Comparison of ENCODE assay signal across 23 cellular contexts in the genomic region with DNA sequence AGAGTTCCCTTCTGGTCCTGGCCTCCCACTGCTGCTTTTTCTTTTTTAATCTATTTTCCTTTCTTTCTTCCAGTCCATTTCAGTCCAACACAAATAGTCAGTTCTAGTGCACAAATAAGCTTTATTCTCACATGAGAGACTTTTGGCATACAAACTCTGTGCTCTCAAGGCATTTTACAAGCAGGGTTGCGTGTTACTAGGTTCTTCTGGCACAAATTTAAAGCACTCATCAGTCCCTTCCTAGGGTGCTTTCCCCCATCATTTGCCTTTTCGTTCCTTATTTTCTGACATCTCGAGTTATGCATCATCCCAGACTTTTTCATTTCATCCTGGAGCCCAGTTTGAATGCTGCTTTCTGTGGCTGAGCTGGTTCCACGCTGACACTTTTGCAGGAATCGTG. TPM values are rescaled to one million over a fixed set of nuclear protein-coding genes. Genes with fewer than 3 reads are reported as not detected.
"Had no signal": no experiment of that assay in that cellular context is flagged by ENCODE, and none has a peak within 500 bp of the region (broad histone marks: within the 10 kb centered on the region; RNA-seq: fewer than 3 reads in every experiment).

No MANE protein-coding gene starts in this region.

- H3K4me3 ChIP-seq: coronary artery, left lung, ovary, sigmoid colon, SJCRH30, smooth muscle cell had no signal

- H3K27me3 Mint-ChIP-seq: activated naive CD8-positive, alpha-beta T cell treated with anti-CD3 and anti-CD28 coated beads, Interleukin-2, amount 10 ng/mL, durations not matched to agents 7 days and 5 days; stimulated activated memory B cell treated with anti-CD40 and anti-IgM and Interleukin-4, amounts not matched to agents 10 μg/mL and 1 μg/mL and 100 μg/mL, for 72 hours had no signal

- H3K9me3 Mint-ChIP-seq: activated naive CD4-positive, alpha-beta T cell treated with anti-CD3 and anti-CD28 coated beads for 36 hours; activated naive CD8-positive, alpha-beta T cell treated with anti-CD3 and anti-CD28 coated beads, Interleukin-2, amount 10 ng/mL, durations not matched to agents 7 days and 5 days; immature natural killer cell; mesothelial cell of epicardium; natural killer cell; stimulated activated memory B cell treated with anti-CD40 and anti-IgM and Interleukin-4, amounts not matched to agents 10 μg/mL and 1 μg/mL and 100 μg/mL, for 72 hours; WTC11 had no signal

- H3K36me3 ChIP-seq: neutrophil, ovary, SJCRH30 had no signal

- H3K9me3 ChIP-seq: left lung, neutrophil, ovary, sigmoid colon, SJCRH30 had no signal

- H3K4me1 Mint-ChIP-seq: activated naive CD8-positive, alpha-beta T cell treated with anti-CD3 and anti-CD28 coated beads, Interleukin-2, amount 10 ng/mL, durations not matched to agents 7 days and 5 days; stimulated activated memory B cell treated with anti-CD40 and anti-IgM and Interleukin-4, amounts not matched to agents 10 μg/mL and 1 μg/mL and 100 μg/mL, for 72 hours had no signal

- H3K4me1 ChIP-seq: left lung, sigmoid colon, SJCRH30 had no signal

- ATAC-seq: left lung; natural killer cell; stimulated activated memory B cell treated with anti-CD40 and anti-IgM and Interleukin-4, amounts not matched to agents 10 μg/mL and 1 μg/mL and 100 μg/mL, for 72 hours; WTC11 had no signal

- H3K27ac Mint-ChIP-seq: activated naive CD4-positive, alpha-beta T cell treated with anti-CD3 and anti-CD28 coated beads for 36 hours; activated naive CD8-positive, alpha-beta T cell treated with anti-CD3 and anti-CD28 coated beads, Interleukin-2, amount 10 ng/mL, durations not matched to agents 7 days and 5 days; immature natural killer cell; mesothelial cell of epicardium; natural killer cell; stimulated activated memory B cell treated with anti-CD40 and anti-IgM and Interleukin-4, amounts not matched to agents 10 μg/mL and 1 μg/mL and 100 μg/mL, for 72 hours; WTC11 had no signal

- H3K27ac ChIP-seq: epithelial cell of prostate, left lung, neutrophil, ovary, sigmoid colon, SJCRH30 had no signal

- H3K27me3 ChIP-seq: left lung, neutrophil, ovary, sigmoid colon, SJCRH30 had no signal

- H3K4me3 Mint-ChIP-seq: activated naive CD4-positive, alpha-beta T cell treated with anti-CD3 and anti-CD28 coated beads for 36 hours; activated naive CD8-positive, alpha-beta T cell treated with anti-CD3 and anti-CD28 coated beads, Interleukin-2, amount 10 ng/mL, durations not matched to agents 7 days and 5 days; immature natural killer cell; mesothelial cell of epicardium; natural killer cell; stimulated activated memory B cell treated with anti-CD40 and anti-IgM and Interleukin-4, amounts not matched to agents 10 μg/mL and 1 μg/mL and 100 μg/mL, for 72 hours; WTC11 had no signal

- H3K36me3 Mint-ChIP-seq: activated naive CD8-positive, alpha-beta T cell treated with anti-CD3 and anti-CD28 coated beads, Interleukin-2, amount 10 ng/mL, durations not matched to agents 7 days and 5 days; WTC11 had no signal

- H3K4me2 ChIP-seq: smooth muscle cell had no signal

- DNase-seq: activated CD4-positive, alpha-beta T cell treated with anti-CD3 and anti-CD28 coated beads, Interleukin-2, amount 50 U/mL, for 48 hours; activated CD8-positive, alpha-beta memory T cell treated with anti-CD3 and anti-CD28 coated beads, Interleukin-2, amount 50 U/mL, for 48 hours; activated effector memory CD4-positive, alpha-beta T cell treated with Interleukin-2 at 50 U/mL for 16 hours; activated naive CD4-positive, alpha-beta T cell treated with anti-CD3 and anti-CD28 coated beads for 36 hours; activated naive CD8-positive, alpha-beta T cell treated with anti-CD3 and anti-CD28 coated beads, Interleukin-2, amount 10 ng/mL, durations not matched to agents 7 days and 5 days; activated T-cell treated with anti-CD3 and anti-CD28 coated beads, Interleukin-2, amount 50 U/mL, for 48 hours; amniotic stem cell; foreskin fibroblast; immature natural killer cell; left lung; natural killer cell; ovary; sigmoid colon; SJCRH30; stimulated activated CD4-positive, alpha-beta T cell treated with anti-CD3 and anti-CD28 coated beads, Interleukin-15, amount 100 ng/mL, for 24 hours; T-helper 1 cell had no signal

RNA-seq across cellular contexts. Expression of a gene that starts 29.8 kb away (rescaled TPM):
- total RNA-seq: activated naive CD8-positive, alpha-beta T cell treated with anti-CD3 and anti-CD28 coated beads, Interleukin-2, amount 10 ng/mL, durations not matched to agents 7 days and 5 days had no signal
